In the genomic region with DNA sequence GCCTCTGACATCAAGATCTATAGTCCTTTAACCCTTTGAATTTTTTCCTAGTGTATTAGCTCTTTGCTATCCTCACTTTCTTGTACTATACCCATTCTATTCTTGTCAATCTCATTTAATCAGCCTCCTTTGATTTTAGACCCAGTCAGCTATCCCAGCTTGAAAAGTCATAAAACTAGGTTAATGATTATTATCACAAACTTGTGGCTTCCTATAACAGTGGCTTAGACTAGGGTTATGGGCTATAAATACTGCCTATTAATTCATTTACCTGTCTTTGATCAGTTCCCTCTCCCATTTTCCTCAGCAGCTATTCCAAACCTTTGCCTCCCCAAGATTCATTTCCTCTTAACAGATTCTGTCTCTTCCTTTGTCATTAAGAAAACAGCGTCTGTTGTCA, we compare ENCODE assay signal across 18 cellular contexts.
"Had no signal": no experiment of that assay in that cellular context is flagged by ENCODE, and none has a peak within 500 bp of the region (broad histone marks: within the 10 kb centered on the region; RNA-seq: fewer than 3 reads in every experiment).

No MANE protein-coding gene starts in this region.

- H3K4me3 ChIP-seq: coronary artery, heart left ventricle, lung, smooth muscle cell, tibial artery, upper lobe of left lung, uterus had no signal

- H3K9me3 ChIP-seq: neutrophil, tibial artery, uterus had no signal

- H3K4me1 Mint-ChIP-seq: nephron progenitor cell had no signal

- DNase-seq: effector CD4-positive, alpha-beta T cell; heart left ventricle; islet precursor cell; left ventricle myocardium superior; mesenchymal stem cell; naive B cell; nephron progenitor cell; right cardiac atrium; stimulated activated CD4-positive, alpha-beta T cell treated with anti-CD3 and anti-CD28 coated beads, Interleukin-2, amount 100 ng/mL, for 48 hours; tibial artery; upper lobe of left lung; uterus had no signal

- H3K27me3 Mint-ChIP-seq: naive B cell; stimulated activated naive CD8-positive, alpha-beta T cell treated with anti-CD3 and anti-CD28 coated beads, Interleukin-15, Interleukin-2, amounts not matched to agents 100 ng/mL and 50 ng/mL, for 24 hours had no signal

- H3K4me2 ChIP-seq: smooth muscle cell had no signal

- H3K36me3 ChIP-seq: uterus had no signal

- H3K4me3 Mint-ChIP-seq: naive B cell; nephron progenitor cell; stimulated activated naive CD8-positive, alpha-beta T cell treated with anti-CD3 and anti-CD28 coated beads, Interleukin-15, Interleukin-2, amounts not matched to agents 100 ng/mL and 50 ng/mL, for 24 hours had no signal

- ATAC-seq: esophagus mucosa, heart left ventricle, left ventricle myocardium superior, right cardiac atrium had no signal

- H3K4me1 ChIP-seq: tibial artery, upper lobe of left lung, uterus had no signal

- H3K27ac Mint-ChIP-seq: naive B cell; nephron progenitor cell; stimulated activated naive CD8-positive, alpha-beta T cell treated with anti-CD3 and anti-CD28 coated beads, Interleukin-15, Interleukin-2, amounts not matched to agents 100 ng/mL and 50 ng/mL, for 24 hours had no signal

- H3K9me3 Mint-ChIP-seq: stimulated activated naive CD8-positive, alpha-beta T cell treated with anti-CD3 and anti-CD28 coated beads, Interleukin-15, Interleukin-2, amounts not matched to agents 100 ng/mL and 50 ng/mL, for 24 hours had no signal

- H3K27me3 ChIP-seq: heart left ventricle, neutrophil, tibial artery, upper lobe of left lung, uterus had no signal

- H3K27ac ChIP-seq: coronary artery, heart left ventricle, neutrophil, tibial artery, upper lobe of left lung, uterus had no signal
